Comparison of ENCODE assay signal across 2 cellular contexts in the genomic region with DNA sequence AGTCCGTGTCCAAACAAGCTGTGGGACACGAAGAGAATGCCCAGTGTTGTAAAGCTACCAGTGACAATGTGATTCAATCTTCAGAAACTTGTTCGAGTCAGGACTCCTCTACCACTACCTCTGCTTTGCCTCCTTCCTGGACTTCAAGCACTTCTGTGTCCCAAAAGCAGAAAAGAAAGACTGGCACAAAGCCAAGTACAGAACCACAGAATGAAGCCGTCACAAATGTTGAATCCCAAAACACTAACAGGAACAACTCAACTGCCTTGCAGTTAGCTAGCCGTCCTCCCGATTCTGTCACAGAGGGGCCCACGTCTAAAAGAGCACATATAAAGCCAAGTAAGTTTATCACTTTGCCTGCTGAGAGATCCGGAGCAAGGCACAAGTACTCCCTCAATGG.
TF ChIP-seq lines count a peak whose summit lies in the region.

No MANE protein-coding gene starts in this region.

TF ChIP-seq in HepG2, 621 proteins besides CTCF, POLR2A, EP300 and RAD21 (continued from another document):
- TF ChIP-seq, protein P1, sequence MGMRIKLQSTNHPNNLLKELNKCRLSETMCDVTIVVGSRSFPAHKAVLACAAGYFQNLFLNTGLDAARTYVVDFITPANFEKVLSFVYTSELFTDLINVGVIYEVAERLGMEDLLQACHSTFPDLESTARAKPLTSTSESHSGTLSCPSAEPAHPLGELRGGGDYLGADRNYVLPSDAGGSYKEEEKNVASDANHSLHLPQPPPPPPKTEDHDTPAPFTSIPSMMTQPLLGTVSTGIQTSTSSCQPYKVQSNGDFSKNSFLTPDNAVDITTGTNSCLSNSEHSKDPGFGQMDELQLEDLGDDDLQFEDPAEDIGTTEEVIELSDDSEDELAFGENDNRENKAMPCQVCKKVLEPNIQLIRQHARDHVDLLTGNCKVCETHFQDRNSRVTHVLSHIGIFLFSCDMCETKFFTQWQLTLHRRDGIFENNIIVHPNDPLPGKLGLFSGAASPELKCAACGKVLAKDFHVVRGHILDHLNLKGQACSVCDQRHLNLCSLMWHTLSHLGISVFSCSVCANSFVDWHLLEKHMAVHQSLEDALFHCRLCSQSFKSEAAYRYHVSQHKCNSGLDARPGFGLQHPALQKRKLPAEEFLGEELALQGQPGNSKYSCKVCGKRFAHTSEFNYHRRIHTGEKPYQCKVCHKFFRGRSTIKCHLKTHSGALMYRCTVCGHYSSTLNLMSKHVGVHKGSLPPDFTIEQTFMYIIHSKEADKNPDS (CRISPR knock-in tag; IDR thresholded peaks at IDR 0.05): no peak

TF ChIP-seq in WTC11, 78 proteins besides CTCF, POLR2A, EP300 and RAD21 (continued from another document):
- TF ChIP-seq, protein P2, sequence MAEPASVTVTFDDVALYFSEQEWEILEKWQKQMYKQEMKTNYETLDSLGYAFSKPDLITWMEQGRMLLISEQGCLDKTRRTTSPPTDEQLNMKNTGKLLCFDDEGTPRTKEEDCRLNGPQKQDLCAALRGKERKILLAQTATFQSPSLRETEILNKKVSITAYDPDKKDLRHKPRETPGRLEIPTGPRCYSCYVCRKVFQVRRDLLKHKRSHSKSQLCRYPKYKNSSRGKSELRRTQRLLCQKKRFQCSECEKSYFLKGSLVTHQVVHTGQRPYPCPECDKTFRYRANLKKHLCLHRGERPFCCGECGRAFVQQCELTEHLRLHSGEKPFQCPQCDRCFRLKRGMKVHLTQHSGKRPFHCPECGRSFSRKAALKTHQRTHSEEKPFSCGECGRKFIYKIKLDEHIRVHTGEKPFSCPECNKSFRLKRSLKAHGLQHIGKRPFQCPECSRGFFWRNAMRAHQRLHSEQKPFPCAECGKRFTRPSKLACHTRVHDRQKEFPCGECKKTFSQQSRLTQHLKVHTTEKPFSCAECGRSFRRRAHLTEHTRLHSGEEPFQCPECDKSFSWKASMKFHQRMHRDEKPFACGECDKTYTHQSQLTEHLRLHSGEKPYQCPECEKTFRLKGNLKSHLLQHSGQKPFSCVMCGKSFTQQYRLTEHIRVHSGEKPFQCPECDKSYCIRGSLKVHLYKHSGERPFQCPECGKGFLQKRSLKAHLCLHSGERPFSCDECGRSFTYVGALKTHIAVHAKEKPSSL (CRISPR knock-in tag; conservative IDR thresholded peaks at IDR 0.05): no peak
- no peak for TF ChIP-seq HMGXB4 (CRISPR knock-in tag; IDR thresholded peaks at IDR 0.05)
- no peak for TF ChIP-seq ZNF138 (CRISPR knock-in tag; conservative IDR thresholded peaks at IDR 0.05)
- no peak for TF ChIP-seq ZNF532 (CRISPR knock-in tag; IDR thresholded peaks at IDR 0.05; ENCODE audit: borderline replicate concordance)
- TF ChIP-seq, protein P3, sequence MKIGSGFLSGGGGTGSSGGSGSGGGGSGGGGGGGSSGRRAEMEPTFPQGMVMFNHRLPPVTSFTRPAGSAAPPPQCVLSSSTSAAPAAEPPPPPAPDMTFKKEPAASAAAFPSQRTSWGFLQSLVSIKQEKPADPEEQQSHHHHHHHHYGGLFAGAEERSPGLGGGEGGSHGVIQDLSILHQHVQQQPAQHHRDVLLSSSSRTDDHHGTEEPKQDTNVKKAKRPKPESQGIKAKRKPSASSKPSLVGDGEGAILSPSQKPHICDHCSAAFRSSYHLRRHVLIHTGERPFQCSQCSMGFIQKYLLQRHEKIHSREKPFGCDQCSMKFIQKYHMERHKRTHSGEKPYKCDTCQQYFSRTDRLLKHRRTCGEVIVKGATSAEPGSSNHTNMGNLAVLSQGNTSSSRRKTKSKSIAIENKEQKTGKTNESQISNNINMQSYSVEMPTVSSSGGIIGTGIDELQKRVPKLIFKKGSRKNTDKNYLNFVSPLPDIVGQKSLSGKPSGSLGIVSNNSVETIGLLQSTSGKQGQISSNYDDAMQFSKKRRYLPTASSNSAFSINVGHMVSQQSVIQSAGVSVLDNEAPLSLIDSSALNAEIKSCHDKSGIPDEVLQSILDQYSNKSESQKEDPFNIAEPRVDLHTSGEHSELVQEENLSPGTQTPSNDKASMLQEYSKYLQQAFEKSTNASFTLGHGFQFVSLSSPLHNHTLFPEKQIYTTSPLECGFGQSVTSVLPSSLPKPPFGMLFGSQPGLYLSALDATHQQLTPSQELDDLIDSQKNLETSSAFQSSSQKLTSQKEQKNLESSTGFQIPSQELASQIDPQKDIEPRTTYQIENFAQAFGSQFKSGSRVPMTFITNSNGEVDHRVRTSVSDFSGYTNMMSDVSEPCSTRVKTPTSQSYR (CRISPR knock-in tag; IDR thresholded peaks at IDR 0.05): no peak
- TF ChIP-seq AR (CRISPR knock-in tag; IDR thresholded peaks at IDR 0.05): no peak
- TF ChIP-seq E2F4 (CRISPR knock-in tag; IDR thresholded peaks at IDR 0.05; ENCODE audit: borderline replicate concordance, low read depth): no peak
- TF ChIP-seq FOXJ3 (CRISPR knock-in tag; IDR thresholded peaks at IDR 0.05; ENCODE audit: borderline replicate concordance): no peak
- no peak for TF ChIP-seq NFE2L1 (CRISPR knock-in tag; IDR thresholded peaks at IDR 0.05)
- no peak for TF ChIP-seq ATF2 (CRISPR knock-in tag; IDR thresholded peaks at IDR 0.05; ENCODE audit: borderline replicate concordance, low read depth)
- TF ChIP-seq SMAD4 (CRISPR knock-in tag; IDR thresholded peaks at IDR 0.05): no peak
- no peak for TF ChIP-seq SOX15 (CRISPR knock-in tag; IDR thresholded peaks at IDR 0.05)
- no peak for TF ChIP-seq CBFB (CRISPR knock-in tag; IDR thresholded peaks at IDR 0.05; ENCODE audit: low read depth)
- TF ChIP-seq KAT7 (CRISPR knock-in tag; IDR thresholded peaks at IDR 0.05; ENCODE audit: borderline replicate concordance): no peak
- no peak for TF ChIP-seq GRHL2 (CRISPR knock-in tag; IDR thresholded peaks at IDR 0.05; ENCODE audit: insufficient replicate concordance, severe bottlenecking)
- no peak for TF ChIP-seq ZNF423 (CRISPR knock-in tag; IDR thresholded peaks at IDR 0.05)
